21 cellular contexts compared by ENCODE assay signal in genomic region chr18:76503999-76504398, GRCh38. TPM values are rescaled to one million over a fixed set of nuclear protein-coding genes. Genes with fewer than 3 reads are reported as not detected.
DNase-seq lines count a peak whose midpoint lies in the region; ATAC-seq, FAIRE-seq and TF ChIP-seq lines count a peak whose summit lies in the region.
"Had no signal": no experiment of that assay in that cellular context is flagged by ENCODE, and none has a peak within 500 bp of the region (broad histone marks: within the 10 kb centered on the region; RNA-seq: fewer than 3 reads in every experiment).

No MANE protein-coding gene starts in this region.

- peaks cover 0 to 10% (median 2%) of the 10 kb centered on the region in 5 experiments for H3K9me3 Mint-ChIP-seq in brain
- H3K9me3 Mint-ChIP-seq: CD8-positive, alpha-beta memory T cell had no signal

- FAIRE-seq in GM12892 (lab: Jason Lieb, UNC) = no peak
- FAIRE-seq: GM12878 had no signal

- H3K27ac ChIP-seq in HUES6 (ENCODE audit: low read depth, low read length) = no peak overlapping the region
- peak overlapping the region; percentile 82 for H3K27ac ChIP-seq in mesodermal cell (ENCODE audit: low read depth, low read length, severe bottlenecking)
- no peak overlapping the region for H3K27ac ChIP-seq in smooth muscle cell (ENCODE audit: low read depth)
- no peak overlapping the region for H3K27ac ChIP-seq in A673 (ENCODE audit: low read depth, low read length, poor library complexity, severe bottlenecking)

- POLR2A ChIA-PET in A673 (lab: Charles Lee; ENCODE audit: low non-redundant PET) = no interaction called here

- peak overlapping the region; percentile 19 to 50 (median 23) for H3K4me3 Mint-ChIP-seq in brain
- H3K4me3 Mint-ChIP-seq: CD8-positive, alpha-beta memory T cell had no signal

- peaks cover 31% of the 10 kb centered on the region for H3K4me1 Mint-ChIP-seq in brain
- H3K4me1 Mint-ChIP-seq: CD8-positive, alpha-beta memory T cell had no signal

- TF ChIP-seq CTCF in brain (conservative IDR thresholded peaks at IDR 0.05) (no peak), smooth muscle cell (IDR thresholded peaks at IDR 0.05; ENCODE audit: borderline replicate concordance, insufficient read depth, poor library complexity, severe bottlenecking) (no peak), A673 (conservative IDR thresholded peaks at IDR 0.05; ENCODE audit: low read depth, low read length) (no peak)

- H3K36me3 Mint-ChIP-seq in brain = no peaks in the 10 kb centered on the region
- H3K36me3 Mint-ChIP-seq: CD8-positive, alpha-beta memory T cell had no signal

- no peaks in the 10 kb centered on the region for H3K36me3 ChIP-seq in HUES6 (ENCODE audit: control insufficient read depth, insufficient read depth, low read length)
- H3K36me3 ChIP-seq in mesodermal cell (ENCODE audit: control insufficient read depth, insufficient read depth, low read length) = no peaks in the 10 kb centered on the region
- H3K36me3 ChIP-seq in smooth muscle cell (ENCODE audit: low read depth) = no peaks in the 10 kb centered on the region
- H3K36me3 ChIP-seq in A673 (ENCODE audit: insufficient read depth, low read length, poor library complexity, severe bottlenecking) = no peaks in the 10 kb centered on the region

- no peaks in the 10 kb centered on the region for H3K27me3 ChIP-seq in HUES6 (ENCODE audit: control insufficient read depth, insufficient read depth, low read length)
- no peaks in the 10 kb centered on the region for H3K27me3 ChIP-seq in smooth muscle cell (ENCODE audit: low read depth)
- no peaks in the 10 kb centered on the region for H3K27me3 ChIP-seq in A673 (replicated peaks; ENCODE audit: insufficient read depth, low read depth, low read length, poor library complexity)

- H3K4me1 ChIP-seq in HUES6 (ENCODE audit: control insufficient read depth, insufficient read depth, low read length) (peaks cover 12% of the 10 kb centered on the region), mesodermal cell (ENCODE audit: control insufficient read depth, insufficient read depth, low read length, poor library complexity, severe bottlenecking) (peaks cover 8% of the 10 kb centered on the region), smooth muscle cell (ENCODE audit: low read depth) (peaks cover 26% of the 10 kb centered on the region), A673 (ENCODE audit: insufficient read depth, low read length, poor library complexity, severe bottlenecking) (peaks cover 5% of the 10 kb centered on the region)

- H3K27me3 Mint-ChIP-seq in brain = peaks cover 3% of the 10 kb centered on the region

- H3K9me3 ChIP-seq in HUES6 (ENCODE audit: control insufficient read depth, insufficient read depth, low read depth, low read length) (no peaks in the 10 kb centered on the region), mesodermal cell (ENCODE audit: control insufficient read depth, low read length) (no peaks in the 10 kb centered on the region), smooth muscle cell (replicated peaks; ENCODE audit: low read depth) (no peaks in the 10 kb centered on the region), A673 (ENCODE audit: low read depth, low read length, poor library complexity, severe bottlenecking) (no peaks in the 10 kb centered on the region)

- CTCF ChIA-PET in A673 (lab: Charles Lee) = no interaction called here

- peak overlapping the region; percentile 29 for H3K4me2 ChIP-seq in smooth muscle cell

- H3K27ac Mint-ChIP-seq in brain = peak overlapping the region in 2 of 5 experiments; percentile 64 to 74
- H3K27ac Mint-ChIP-seq: CD8-positive, alpha-beta memory T cell had no signal

- DNase-seq in smooth muscle cell (lab: John Stamatoyannopoulos, UW; ENCODE audit: unreplicated experiment) (no peak), GM12892 (ENCODE audit: insufficient read length) (no peak), A673 (ENCODE audit: low spot score) (no peak)
- DNase-seq in stimulated activated CD4-positive, alpha-beta T cell treated with anti-CD3 and anti-CD28 coated beads, Interleukin-4, amount 100 ng/mL, for 1 hour = no peak
- DNase-seq: CD8-positive, alpha-beta memory T cell; DND-41; GDM1; GOT3; IMR-90; Kasumi-1; NCI-H1417; NCI-H187 treated with DMSO at 0.1 percent for 48 hours; NCI-H446; NCI-H69; NK-92 treated with Interleukin-12 subunit alpha and Interleukin-12 subunit beta, amount 100 ng/mL, for 24 hours; SHP77 treated with DMSO at 0.1 percent for 48 hours had no signal

- 0 out of 2 replicates have a peak overlapping the region, but pooled peaks have one; percentile 10 for H3K4me3 ChIP-seq in HUES6 (ENCODE audit: low read depth, low read length)
- no peak overlapping the region for H3K4me3 ChIP-seq in mesodermal cell (ENCODE audit: extremely low read depth, insufficient read depth, low read length, poor library complexity, severe bottlenecking)
- no peak overlapping the region for H3K4me3 ChIP-seq in smooth muscle cell
- no peak overlapping the region for H3K4me3 ChIP-seq in A673 (ENCODE audit: low read depth, low read length, poor library complexity, severe bottlenecking)
- H3K4me3 ChIP-seq: GM12878 had no signal

- peaks cover 7% of the 10 kb centered on the region for H3F3A ChIP-seq in smooth muscle cell (ENCODE audit: low read depth)

- no peaks in the 10 kb centered on the region for H3K79me2 ChIP-seq in smooth muscle cell (ENCODE audit: low read depth)

- intact Hi-C loops in A673 (cut with micrococcal nuclease; ENCODE audit: unreplicated experiment) = no loop called here

- WGBS in mesodermal cell (ENCODE audit: insufficient coverage in 2 of 2), 2 experiments = 28 to 40% methylated on average over 2 to 3 of the region's 7 CpGs
- 82% methylated on average over 7 of the region's 7 CpGs for WGBS in smooth muscle cell (ENCODE audit: low lambda C conversion rate)

- H2AFZ ChIP-seq in smooth muscle cell (ENCODE audit: low read depth) = peak overlapping the region; percentile 85

- no peak for TF ChIP-seq POLR2A in GM12892 (IDR thresholded peaks at IDR 0.05; ENCODE audit: low read depth, low read length)

- no peak overlapping the region for H3K9ac ChIP-seq in HUES6 (ENCODE audit: low read length)
- no peak overlapping the region for H3K9ac ChIP-seq in smooth muscle cell (ENCODE audit: low read depth)

- no peak for ATAC-seq in HG02938 (IDR thresholded peaks at IDR 0.05; ENCODE audit: unreplicated experiment)
- ATAC-seq: GM12878 had no signal

- no TSS peak for BruUV-seq in A673 (replicated peaks; lab: Mats Ljungman, UMichigan)

- H4K20me1 ChIP-seq in smooth muscle cell (ENCODE audit: low read depth) = no peaks in the 10 kb centered on the region

RNA-seq across cellular contexts. Expression of gene ZNF516, which starts 9.0 kb away (rescaled TPM):
- polyA plus RNA-seq in brain (ENCODE audit: insufficient read depth, low read depth, low replicate concordance) (29.0 TPM), smooth muscle cell (14.1 and 15.6 TPM in 2 replicates)
- polyA plus RNA-seq in mesodermal cell (2013, experiment 1 of 2) = 56.5 TPM
- polyA plus RNA-seq in mesodermal cell (2013, experiment 2 of 2) = 65.2 TPM
- total RNA-seq in smooth muscle cell (24.2 and 32.3 TPM in 2 replicates), A673 (2021) (32.3 and 43.8 TPM in 2 replicates)
- 2.5 TPM for polyA plus RNA-seq in GM12892 (2012; ENCODE audit: missing spikeins)
